In genomic region chrX:152917969-152918579, GRCh38 we compare ENCODE assay signal across 18 cellular contexts. TPM values are rescaled to one million over a fixed set of nuclear protein-coding genes. Genes with fewer than 3 reads are reported as not detected.
DNase-seq lines count a peak whose midpoint lies in the region; ATAC-seq and TF ChIP-seq lines count a peak whose summit lies in the region.
"Had no signal": no experiment of that assay in that cellular context is flagged by ENCODE, and none has a peak within 500 bp of the region (broad histone marks: within the 10 kb centered on the region; RNA-seq: fewer than 3 reads in every experiment).

No MANE protein-coding gene starts in this region.

- H3K9ac ChIP-seq in OCI-LY3 (ENCODE audit: low read length): peak overlapping the region; percentile 85

- H3K4me2 ChIP-seq in OCI-LY3 (ENCODE audit: low read length): peak overlapping the region; percentile 84

- no peaks in the 10 kb centered on the region for H3K79me2 ChIP-seq in OCI-LY3 (ENCODE audit: low read length)

- intact Hi-C loops in sciatic nerve (cut with DNase I) (no loop called here), psoas muscle (cut with DNase I) (no loop called here)

- H3K36me3 ChIP-seq in GM06990 (ENCODE audit: control insufficient read depth, insufficient read depth, low read length): no peaks in the 10 kb centered on the region
- H3K36me3 ChIP-seq in OCI-LY3 (replicated peaks; ENCODE audit: low read depth, low read length): no peaks in the 10 kb centered on the region
- H3K36me3 ChIP-seq in psoas muscle (ENCODE audit: insufficient read depth in 1 of 2, low read depth in 1 of 2): no peaks in the 10 kb centered on the region

- H3K4me1 ChIP-seq in OCI-LY3 (ENCODE audit: low read length) (peaks cover 25% of the 10 kb centered on the region), psoas muscle (no peaks in the 10 kb centered on the region)

- H3K27me3 ChIP-seq in GM06990 (replicated peaks; ENCODE audit: control insufficient read depth, insufficient read depth, low read length): no peaks in the 10 kb centered on the region
- no peaks in the 10 kb centered on the region for H3K27me3 ChIP-seq in OCI-LY3 (ENCODE audit: low read depth, low read length)
- H3K27me3 ChIP-seq in psoas muscle (ENCODE audit: insufficient read depth in 3 of 3, low read length in 2 of 3): peaks cover 0 to 5% (median 0%) of the 10 kb centered on the region in 3 donors

- peak overlapping the region; percentile 37; the same call in 1 of the 2 replicates for H3K27ac ChIP-seq in OCI-LY3 (ENCODE audit: low read length)
- no peak overlapping the region for H3K27ac ChIP-seq in psoas muscle

- H4K20me1 ChIP-seq in OCI-LY3 (ENCODE audit: insufficient read depth, low read length): no peaks in the 10 kb centered on the region

- peak overlapping the region; percentile 84 for H2AFZ ChIP-seq in OCI-LY3 (ENCODE audit: low read depth, low read length)

- DNase-seq in GM06990 (ENCODE audit: extremely low read depth, insufficient read length): no peak
- peak; percentile 32 for DNase-seq in fibroblast of mammary gland (ENCODE audit: low read depth)
- no peak for DNase-seq in sciatic nerve (ENCODE audit: low spot score)
- no peak for DNase-seq in psoas muscle
- no peak for DNase-seq in DMS153 (lab: John Stamatoyannopoulos, UW)
- DNase-seq: AML-193; CD4-positive, alpha-beta T cell; DND-41; GF-D8; IMR-90; NCI-H146; NCI-H69 had no signal

- ATAC-seq in sciatic nerve: peak; percentile 21
- ATAC-seq in psoas muscle: no peak
- no peak for ATAC-seq in HG03469 (IDR thresholded peaks at IDR 0.05; ENCODE audit: unreplicated experiment)
- no peak for ATAC-seq in HG03159 (IDR thresholded peaks at IDR 0.05; ENCODE audit: unreplicated experiment)
- ATAC-seq: Panc1, Right ventricle myocardium inferior, SK-N-SH treated with all-trans-retinoic acid at 6 μM for 48 hours had no signal

- no peak for TF ChIP-seq CTCF in GM06990 (IDR thresholded peaks at IDR 0.05; ENCODE audit: insufficient read depth, low read length, poor library complexity, severe bottlenecking)
- no peak for TF ChIP-seq CTCF in OCI-LY3 (IDR thresholded peaks at IDR 0.05; ENCODE audit: low read depth, low read length)
- no peak for TF ChIP-seq CTCF in fibroblast of mammary gland (conservative IDR thresholded peaks at IDR 0.05; ENCODE audit: control insufficient read depth, insufficient read depth, low read depth, low read length)
- no peak for TF ChIP-seq CTCF in psoas muscle (IDR thresholded peaks at IDR 0.05)

- 40 to 58% (median 49%) methylated on average over 9 to 15 of the region's 15 CpGs for WGBS in psoas muscle, 3 donors

- H3K9me3 ChIP-seq in OCI-LY3 (ENCODE audit: insufficient read depth, low read length) (no peaks in the 10 kb centered on the region), psoas muscle (no peaks in the 10 kb centered on the region)

- peak overlapping the region; percentile 37 for H3K4me3 ChIP-seq in GM06990 (replicated peaks; ENCODE audit: low read depth, low read length)
- H3K4me3 ChIP-seq in OCI-LY3 (ENCODE audit: low read length): peak overlapping the region; percentile 84
- no peak overlapping the region for H3K4me3 ChIP-seq in fibroblast of mammary gland (ENCODE audit: control insufficient read depth, low read depth, low read length)
- no peak overlapping the region for H3K4me3 ChIP-seq in psoas muscle

RNA-seq across cellular contexts. Expression of gene ZNF185, which starts 20.2 kb away (rescaled TPM):
- 26.9 TPM for total RNA-seq in sciatic nerve
- total RNA-seq in psoas muscle: 1 to 10 TPM; 1.3 to 1.5 (median 1.4) TPM
- 1 to 10 TPM in 1 of 3 donors, under 1 TPM in 2; 0.79 to 1.1 (median 0.79) TPM for polyA plus RNA-seq in psoas muscle

Comparison
In these comparisons a context has a peak if more than half of its experiments do, and no peak if none do; other contexts are left out.
1. H3K4me3 ChIP-seq: peak in GM06990 (single experiment) and OCI-LY3 (single experiment); none in fibroblast of mammary gland (single experiment) and psoas muscle (single experiment).
2. RNA of gene ZNF185, which starts 20.2 kb away (total RNA-seq): 26.9 TPM in sciatic nerve (single experiment); 1.3 to 1.5 TPM in psoas muscle; every median in the first group is over 10 times any median in the second.